ENCODE assay signal across 21 cellular contexts in genomic region chr16:11106726-11107125, GRCh38.
DNase-seq lines count a peak whose midpoint lies in the region; ATAC-seq and TF ChIP-seq lines count a peak whose summit lies in the region.
"Had no signal": no experiment of that assay in that cellular context is flagged by ENCODE, and none has a peak within 500 bp of the region (broad histone marks: within the 10 kb centered on the region; RNA-seq: fewer than 3 reads in every experiment).

No MANE protein-coding gene starts in this region.

- H3K9me3 Mint-ChIP-seq in activated T-cell treated with anti-CD3 and anti-CD28 coated beads, Interleukin-2, amount 50 U/mL, for 24 hours = peaks cover 8% of the 10 kb centered on the region
- H3K9me3 Mint-ChIP-seq in stimulated activated naive B cell treated with anti-CD40 and anti-IgM and Interleukin-4, amounts not matched to agents 10 μg/mL and 1 μg/mL and 100 μg/mL, for 72 hours = no peaks in the 10 kb centered on the region
- H3K9me3 Mint-ChIP-seq: H9, immature natural killer cell had no signal

- H3K4me3 Mint-ChIP-seq in activated T-cell treated with anti-CD3 and anti-CD28 coated beads, Interleukin-2, amount 50 U/mL, for 24 hours = no peak overlapping the region
- H3K4me3 Mint-ChIP-seq in stimulated activated naive B cell treated with anti-CD40 and anti-IgM and Interleukin-4, amounts not matched to agents 10 μg/mL and 1 μg/mL and 100 μg/mL, for 72 hours = no peak overlapping the region
- H3K4me3 Mint-ChIP-seq: H9, immature natural killer cell, T-helper 17 cell had no signal

- peak overlapping the region; percentile 66 for H3K27ac Mint-ChIP-seq in activated T-cell treated with anti-CD3 and anti-CD28 coated beads, Interleukin-2, amount 50 U/mL, for 24 hours
- peak overlapping the region; percentile 31 for H3K27ac Mint-ChIP-seq in stimulated activated naive B cell treated with anti-CD40 and anti-IgM and Interleukin-4, amounts not matched to agents 10 μg/mL and 1 μg/mL and 100 μg/mL, for 72 hours
- H3K27ac Mint-ChIP-seq: H9, progenitor cell of endocrine pancreas, T-helper 17 cell had no signal

- intact Hi-C loops in colonic mucosa (cut with DNase I) = loop anchor here (10.0 kb wide), 1 partner anchor 148 kb away; the partner anchor contains the start of gene SOCS1

- H3K27me3 Mint-ChIP-seq in activated T-cell treated with anti-CD3 and anti-CD28 coated beads, Interleukin-2, amount 50 U/mL, for 24 hours = no peaks in the 10 kb centered on the region
- H3K27me3 Mint-ChIP-seq in stimulated activated naive B cell treated with anti-CD40 and anti-IgM and Interleukin-4, amounts not matched to agents 10 μg/mL and 1 μg/mL and 100 μg/mL, for 72 hours = no peaks in the 10 kb centered on the region
- H3K27me3 Mint-ChIP-seq: progenitor cell of endocrine pancreas, T-helper 17 cell had no signal

- H3K36me3 ChIP-seq in KMS-11 (ENCODE audit: insufficient read depth) = no peaks in the 10 kb centered on the region
- no peaks in the 10 kb centered on the region for H3K36me3 ChIP-seq in colonic mucosa
- H3K36me3 ChIP-seq: cardiac muscle cell, gastroesophageal sphincter had no signal

- H3K36me3 Mint-ChIP-seq in activated T-cell treated with anti-CD3 and anti-CD28 coated beads, Interleukin-2, amount 50 U/mL, for 24 hours (ENCODE audit: low read depth) = peaks cover 61% of the 10 kb centered on the region
- H3K36me3 Mint-ChIP-seq in stimulated activated naive B cell treated with anti-CD40 and anti-IgM and Interleukin-4, amounts not matched to agents 10 μg/mL and 1 μg/mL and 100 μg/mL, for 72 hours = peaks cover 46 to 74% of the 10 kb centered on the region in 2 donors

- H4K20me1 ChIP-seq in KMS-11 (ENCODE audit: insufficient read depth) = no peaks in the 10 kb centered on the region

- H3K4me2 ChIP-seq in KMS-11 = peak overlapping the region; percentile 72; the same call in 1 of the 2 replicates

- H2AFZ ChIP-seq in KMS-11 (ENCODE audit: low read depth) = no peak overlapping the region

- no peaks in the 10 kb centered on the region for H3K9me3 ChIP-seq in colonic mucosa

- H3K27ac ChIP-seq in KMS-11 = no peak overlapping the region
- no peak overlapping the region for H3K27ac ChIP-seq in colonic mucosa
- H3K27ac ChIP-seq: cardiac muscle cell, gastroesophageal sphincter had no signal

- no peak for DNase-seq in activated T-cell treated with anti-CD3 and anti-CD28 coated beads, Interleukin-2, amount 50 U/mL, for 24 hours
- DNase-seq in activated T-cell treated with anti-CD3 and anti-CD28 coated beads for 4 hours (no peak), colonic mucosa (peak; percentile 43), DMS53 (lab: John Stamatoyannopoulos, UW) (no peak)
- DNase-seq in stimulated activated naive B cell treated with anti-CD40 and anti-IgM and Interleukin-4, amounts not matched to agents 10 μg/mL and 1 μg/mL and 100 μg/mL, for 72 hours = no peak
- DNase-seq: activated CD4-positive, alpha-beta T cell treated with anti-CD3 and anti-CD28 coated beads, Interleukin-2, amount 50 U/mL, for 1 hour; activated naive CD4-positive, alpha-beta T cell treated with Interleukin-2 at 50 U/mL for 16 hours; H9; hippocampal formation; immature natural killer cell; NCI-H1048; NCI-H187 treated with DMSO at 0.1 percent for 48 hours; NCI-H526; T-helper 17 cell had no signal

- H3K9ac ChIP-seq in KMS-11 (no peak overlapping the region), colonic mucosa (ENCODE audit: low read depth in 2 of 2, low read length in 2 of 2) (no peak overlapping the region)

- H3K79me2 ChIP-seq in KMS-11 (ENCODE audit: insufficient read depth, low read depth) = no peaks in the 10 kb centered on the region

- ATAC-seq in stimulated activated naive B cell treated with anti-CD40 and anti-IgM and Interleukin-4, amounts not matched to agents 10 μg/mL and 1 μg/mL and 100 μg/mL, for 72 hours (replicated peaks) = no peak
- ATAC-seq in HG03280 (IDR thresholded peaks at IDR 0.05; ENCODE audit: unreplicated experiment) (no peak), GM19463 (IDR thresholded peaks at IDR 0.05; ENCODE audit: unreplicated experiment) (no peak)
- ATAC-seq: gastroesophageal sphincter, HepG2, T-helper 17 cell had no signal

- H3K27me3 ChIP-seq in KMS-11 (ENCODE audit: insufficient read depth, low read depth) (no peaks in the 10 kb centered on the region), colonic mucosa (no peaks in the 10 kb centered on the region)
- H3K27me3 ChIP-seq: cardiac muscle cell, gastroesophageal sphincter had no signal

- H3K4me3 ChIP-seq in KMS-11 (IDR thresholded peaks at IDR 0.05; ENCODE audit: insufficient read depth, low read depth, low read length) (no peak overlapping the region), colonic mucosa (no peak overlapping the region)
- H3K4me3 ChIP-seq: cardiac muscle cell, gastroesophageal sphincter had no signal

- peaks cover 84% of the 10 kb centered on the region for H3K4me1 Mint-ChIP-seq in activated T-cell treated with anti-CD3 and anti-CD28 coated beads, Interleukin-2, amount 50 U/mL, for 24 hours (ENCODE audit: low read depth)
- H3K4me1 Mint-ChIP-seq in stimulated activated naive B cell treated with anti-CD40 and anti-IgM and Interleukin-4, amounts not matched to agents 10 μg/mL and 1 μg/mL and 100 μg/mL, for 72 hours = peaks cover 34 to 66% of the 10 kb centered on the region in 2 donors

- TF ChIP-seq CTCF in KMS-11 (conservative IDR thresholded peaks at IDR 0.05; ENCODE audit: low read depth, low read length) (no peak), colonic mucosa (IDR thresholded peaks at IDR 0.05) (no peak)

- H3K4me1 ChIP-seq in KMS-11 (ENCODE audit: low read depth, poor library complexity, severe bottlenecking) = peaks cover 38% of the 10 kb centered on the region
- peaks cover 12% of the 10 kb centered on the region for H3K4me1 ChIP-seq in colonic mucosa
